34 cellular contexts compared by ENCODE assay signal in genomic region chrX:34805951-34806350, GRCh38.
"Had no signal": no experiment of that assay in that cellular context is flagged by ENCODE, and none has a peak within 500 bp of the region (broad histone marks: within the 10 kb centered on the region; RNA-seq: fewer than 3 reads in every experiment).

No MANE protein-coding gene starts in this region.

- H3K36me3 ChIP-seq: cardiac muscle cell, SJCRH30, WERI-Rb-1 had no signal

- H3K27me3 ChIP-seq: cardiac muscle cell, SJCRH30 had no signal

- H3K27ac ChIP-seq: cardiac muscle cell, PC-9, SJCRH30, WERI-Rb-1 had no signal

- H3K9ac ChIP-seq: SK-N-SH had no signal

- H3K4me3 ChIP-seq: cardiac muscle cell, PC-9, SJCRH30 had no signal

- DNase-seq: activated CD4-positive, alpha-beta memory T cell treated with anti-CD3 and anti-CD28 coated beads, Interleukin-2, amount 10 ng/mL, durations not matched to agents 7 days and 5 days; activated CD4-positive, alpha-beta T cell treated with anti-CD3 and anti-CD28 coated beads for 1 hour; activated CD4-positive, alpha-beta T cell treated with anti-CD3 and anti-CD28 coated beads for 48 hours; activated CD4-positive, CD25-positive, alpha-beta regulatory T cell; activated CD8-positive, alpha-beta memory T cell treated with anti-CD3 and anti-CD28 coated beads for 24 hours; activated CD8-positive, alpha-beta memory T cell treated with anti-CD3 and anti-CD28 coated beads, Interleukin-2, amount 10 ng/mL, durations not matched to agents 7 days and 5 days; activated CD8-positive, alpha-beta memory T cell treated with anti-CD3 and anti-CD28 coated beads, Interleukin-2, amount 50 U/mL, for 48 hours; activated effector memory CD4-positive, alpha-beta T cell treated with Interleukin-2 at 50 U/mL for 16 hours; activated naive CD4-positive, alpha-beta T cell; activated naive CD4-positive, alpha-beta T cell treated with anti-CD3 and anti-CD28 coated beads, Interleukin-2, amount 50 U/mL, for 16 hours; activated naive CD8-positive, alpha-beta T cell treated with anti-CD3 and anti-CD28 coated beads for 36 hours; activated T-cell treated with anti-CD3 and anti-CD28 coated beads, Interleukin-2, amount 50 U/mL, for 48 hours; amniotic stem cell; aorta; Karpas-422; KBM-7; NCI-H1105 treated with DMSO at 0.1 percent for 48 hours; NCI-H1436; NCI-H187; NCI-H2029 treated with DMSO at 0.1 percent for 48 hours; NCI-H2107; NCI-H2171; NCI-H510A; NCI-H526; NCI-H748 treated with DMSO at 0.1 percent for 48 hours; NK-92 treated with Interleukin-12 subunit alpha and Interleukin-12 subunit beta, amount 100 ng/mL, for 24 hours; PC-9; Right ventricle myocardium superior; SJCRH30; SK-N-SH; WERI-Rb-1 had no signal

- H3K4me2 ChIP-seq: PC-9, SK-N-SH had no signal

- H2AFZ ChIP-seq: PC-9 had no signal

- FAIRE-seq: RCC 7860, TTC549 had no signal

- H3K9me3 ChIP-seq: SJCRH30 had no signal
